ENCODE assay signal across 1 cellular context in genomic region chr2:182740681-182741080, GRCh38.
TF ChIP-seq lines count a peak whose summit lies in the region.

No MANE protein-coding gene starts in this region.

TF ChIP-seq in HepG2, 621 proteins besides CTCF, POLR2A, EP300 and RAD21:
- TF ChIP-seq CEBPB (IDR thresholded peaks at IDR 0.05; ENCODE audit: borderline replicate concordance, low read depth, low read length): no peak
- peak; percentile 26; the same call in 1 of the 2 replicates for TF ChIP-seq ZBTB40 (IDR thresholded peaks at IDR 0.05)
- TF ChIP-seq ZBTB40 (CRISPR knock-in tag; IDR thresholded peaks at IDR 0.05): no peak
